ENCODE assay signal across 6 cellular contexts in the genomic region with DNA sequence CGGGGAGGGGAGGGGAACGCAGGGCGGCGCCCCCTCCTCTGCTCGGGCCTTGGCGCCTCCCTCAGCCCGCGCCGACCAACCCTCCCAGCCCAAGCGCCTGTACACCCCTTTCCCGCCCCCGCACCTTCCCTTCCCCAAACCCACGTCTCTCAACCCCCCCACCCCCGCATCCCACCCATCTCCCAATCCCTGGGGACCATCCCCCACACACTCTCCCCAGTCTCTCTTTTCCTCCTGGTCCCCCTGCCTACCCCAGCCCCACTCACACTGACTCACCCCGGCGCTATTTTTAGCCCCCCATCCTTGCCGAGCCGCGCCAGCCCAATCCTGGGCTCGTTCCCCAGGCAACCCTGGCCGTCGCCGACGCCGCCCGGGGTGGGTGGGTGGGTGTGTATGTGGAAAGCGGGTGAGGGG.
DNase-seq lines count a peak whose midpoint lies in the region; ATAC-seq and TF ChIP-seq lines count a peak whose summit lies in the region.

No MANE protein-coding gene starts in this region.

- no peak for ATAC-seq in HG02885 (IDR thresholded peaks at IDR 0.05; ENCODE audit: poor library complexity, unreplicated experiment)

- no peaks in the 10 kb centered on the region for H3K27me3 ChIP-seq in layer of hippocampus (ENCODE audit: control insufficient read depth, insufficient read depth, low read length)

- H3K4me3 ChIP-seq in GM12864 (ENCODE audit: low read depth, low read length) = peak overlapping the region; percentile 59

- no peak for TF ChIP-seq CTCF in GM12864 (IDR thresholded peaks at IDR 0.05; ENCODE audit: low read depth, low read length, missing control alignments)
- no peak for TF ChIP-seq CTCF in VCaP (conservative IDR thresholded peaks at IDR 0.05)

- peak overlapping the region; percentile 87 for H3K27ac ChIP-seq in VCaP
- peak overlapping the region; percentile 98 for H3K27ac ChIP-seq in layer of hippocampus (ENCODE audit: low read depth, low read length)

- DNase-seq in GM12864 (ENCODE audit: low read depth) (no peak), NCI-H1092 treated with DMSO at 0.1 percent for 48 hours (lab: John Stamatoyannopoulos, UW) (no peak)
- no peak for DNase-seq in activated CD4-positive, alpha-beta T cell treated with anti-CD3 and anti-CD28 coated beads, Interleukin-2, amount 50 U/mL, for 48 hours
